2 cellular contexts compared by ENCODE assay signal in genomic region chr7:74717889-74718288, GRCh38.
TF ChIP-seq lines count a peak whose summit lies in the region.

No MANE protein-coding gene starts in this region.

TF ChIP-seq in HepG2, 621 proteins besides CTCF, POLR2A, EP300 and RAD21:
- TF ChIP-seq SIN3A (IDR thresholded peaks at IDR 0.05; ENCODE audit: borderline replicate concordance, low read depth, low read length), result no peak

TF ChIP-seq in GM12891, 5 proteins besides CTCF, POLR2A, EP300 and RAD21:
- TF ChIP-seq SPI1 (IDR thresholded peaks at IDR 0.05; ENCODE audit: low read depth, low read length), result no peak
- TF ChIP-seq TAF1 (IDR thresholded peaks at IDR 0.05; ENCODE audit: low read depth, low read length), result no peak
- TF ChIP-seq POLR2AphosphoS5 (IDR thresholded peaks at IDR 0.05; ENCODE audit: low read depth, low read length), result no peak
- TF ChIP-seq PAX5 (IDR thresholded peaks at IDR 0.05; ENCODE audit: insufficient read depth, low read length, severe bottlenecking), result no peak
- TF ChIP-seq POU2F2 (IDR thresholded peaks at IDR 0.05; ENCODE audit: low read depth, low read length), result no peak
